Comparison of ENCODE assay signal across 18 cellular contexts in the genomic region with DNA sequence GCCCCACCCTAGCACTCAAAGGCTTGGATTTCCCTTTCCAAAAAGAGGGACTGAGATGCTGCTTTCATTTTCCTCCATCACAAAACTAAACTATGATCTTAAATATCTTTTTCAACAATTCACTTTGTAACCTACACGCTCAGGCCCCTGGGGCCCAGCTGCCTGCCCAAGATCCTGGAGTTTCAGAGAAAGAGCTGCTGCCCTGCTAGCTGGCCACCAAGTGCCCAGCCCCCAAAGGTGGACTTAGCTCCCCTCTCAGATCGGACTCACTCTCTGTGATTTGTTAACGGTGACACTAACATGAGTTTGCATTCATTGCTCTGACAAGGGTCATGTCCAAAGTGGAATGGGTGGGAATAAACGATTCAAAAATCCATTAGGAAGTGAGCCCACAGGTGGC.
DNase-seq lines count a peak whose midpoint lies in the region; ATAC-seq and TF ChIP-seq lines count a peak whose summit lies in the region.
"Had no signal": no experiment of that assay in that cellular context is flagged by ENCODE, and none has a peak within 500 bp of the region (broad histone marks: within the 10 kb centered on the region; RNA-seq: fewer than 3 reads in every experiment).

No MANE protein-coding gene starts in this region.

- H2AFZ ChIP-seq in neuronal stem cell (ENCODE audit: low read length), result no peak overlapping the region
- no peak overlapping the region for H2AFZ ChIP-seq in Karpas-422 (ENCODE audit: low read length)
- H2AFZ ChIP-seq: GM23248 had no signal

- no peak overlapping the region for H2BK15ac ChIP-seq in neuronal stem cell (ENCODE audit: low read length)

- H3K36me3 ChIP-seq in neuronal stem cell (replicated peaks in 1 of 2; ENCODE audit: control insufficient read depth in 2 of 2, insufficient read depth in 2 of 2, low read length in 2 of 2), result no peaks in the 10 kb centered on the region
- H3K36me3 ChIP-seq in Karpas-422 (ENCODE audit: insufficient read depth, low read length), result no peaks in the 10 kb centered on the region
- H3K36me3 ChIP-seq: BLaER1, Peyer's patch had no signal

- no peaks in the 10 kb centered on the region for H3K9me3 Mint-ChIP-seq in natural killer cell treated with Interleukin-12 subunit alpha and Interleukin-12 subunit beta and Interleukin-15 and Interleukin-18, amount 100 ng/mL, for 72 hours
- H3K9me3 Mint-ChIP-seq in natural killer cell, result no peaks in the 10 kb centered on the region
- H3K9me3 Mint-ChIP-seq in dendritic cell treated with granulocyte-macrophage colony-stimulating factor and Interleukin-4, amounts not matched to agents 40 ng/mL and 50 ng/mL, for 4 days, result no peaks in the 10 kb centered on the region
- no peaks in the 10 kb centered on the region for H3K9me3 Mint-ChIP-seq in activated CD4-positive, alpha-beta memory T cell treated with anti-CD3 and anti-CD28 coated beads for 36 hours
- H3K9me3 Mint-ChIP-seq: CD4-positive, CD25-positive, alpha-beta regulatory T cell had no signal

- H4K8ac ChIP-seq in neuronal stem cell (ENCODE audit: low read depth, low read length), result no peak overlapping the region

- peaks cover 0 to 4% of the 10 kb centered on the region in 2 donors for H3K27me3 Mint-ChIP-seq in natural killer cell treated with Interleukin-12 subunit alpha and Interleukin-12 subunit beta and Interleukin-15 and Interleukin-18, amount 100 ng/mL, for 72 hours
- peaks cover 3 to 5% of the 10 kb centered on the region in 2 donors for H3K27me3 Mint-ChIP-seq in natural killer cell (ENCODE audit: low read depth in 2 of 2)
- peaks cover 28% of the 10 kb centered on the region for H3K27me3 Mint-ChIP-seq in dendritic cell treated with granulocyte-macrophage colony-stimulating factor and Interleukin-4, amounts not matched to agents 40 ng/mL and 50 ng/mL, for 4 days
- H3K27me3 Mint-ChIP-seq in activated CD4-positive, alpha-beta memory T cell treated with anti-CD3 and anti-CD28 coated beads for 36 hours, result no peaks in the 10 kb centered on the region

- H3K14ac ChIP-seq in neuronal stem cell (ENCODE audit: low read length), result no peak overlapping the region

- H3K79me1 ChIP-seq in neuronal stem cell (ENCODE audit: low read depth, low read length), result peaks cover 2% of the 10 kb centered on the region

- H3K4me3 ChIP-seq in neuronal stem cell (ENCODE audit: low read length in 2 of 2) (no peak overlapping the region), Karpas-422 (ENCODE audit: low read length) (no peak overlapping the region)
- H3K4me3 ChIP-seq: BLaER1, GM23248, Peyer's patch had no signal

- no peak overlapping the region for H3K4me3 Mint-ChIP-seq in natural killer cell treated with Interleukin-12 subunit alpha and Interleukin-12 subunit beta and Interleukin-15 and Interleukin-18, amount 100 ng/mL, for 72 hours
- H3K4me3 Mint-ChIP-seq in natural killer cell, result no peak overlapping the region
- H3K4me3 Mint-ChIP-seq in dendritic cell treated with granulocyte-macrophage colony-stimulating factor and Interleukin-4, amounts not matched to agents 40 ng/mL and 50 ng/mL, for 4 days, result no peak overlapping the region
- no peak overlapping the region for H3K4me3 Mint-ChIP-seq in activated CD4-positive, alpha-beta memory T cell treated with anti-CD3 and anti-CD28 coated beads for 36 hours
- H3K4me3 Mint-ChIP-seq: CD4-positive, CD25-positive, alpha-beta regulatory T cell had no signal

- peak; percentile 57 for DNase-seq in natural killer cell treated with Interleukin-12 subunit alpha and Interleukin-12 subunit beta and Interleukin-15 and Interleukin-18, amount 100 ng/mL, for 72 hours (ENCODE audit: low spot score)
- DNase-seq in natural killer cell (no peak), neuronal stem cell (ENCODE audit: low spot score) (no peak), SKM-1 treated with dmso at 0.1 percent for 144 hours (lab: John Stamatoyannopoulos, UW; ENCODE audit: unreplicated experiment) (no peak), GM10266 (ENCODE audit: extremely low spot score) (no peak), Karpas-422 (no peak)
- DNase-seq in activated CD4-positive, alpha-beta memory T cell treated with anti-CD3 and anti-CD28 coated beads for 36 hours, result no peak
- DNase-seq: CD4-positive, CD25-positive, alpha-beta regulatory T cell; GM23248; H7; KG1; MM.1S; NCI-H2029; NCI-H526 treated with DMSO at 0.1 percent for 48 hours; Peyer's patch had no signal

- no peak overlapping the region for H3K18ac ChIP-seq in neuronal stem cell (ENCODE audit: low read length)

- H3K27ac Mint-ChIP-seq in natural killer cell treated with Interleukin-12 subunit alpha and Interleukin-12 subunit beta and Interleukin-15 and Interleukin-18, amount 100 ng/mL, for 72 hours, result no peak overlapping the region
- no peak overlapping the region for H3K27ac Mint-ChIP-seq in natural killer cell
- H3K27ac Mint-ChIP-seq in dendritic cell treated with granulocyte-macrophage colony-stimulating factor and Interleukin-4, amounts not matched to agents 40 ng/mL and 50 ng/mL, for 4 days, result peak overlapping the region; percentile 62
- no peak overlapping the region for H3K27ac Mint-ChIP-seq in activated CD4-positive, alpha-beta memory T cell treated with anti-CD3 and anti-CD28 coated beads for 36 hours
- H3K27ac Mint-ChIP-seq: CD4-positive, CD25-positive, alpha-beta regulatory T cell had no signal

- H3K4me2 ChIP-seq in neuronal stem cell (ENCODE audit: insufficient read depth, low read length, poor library complexity, severe bottlenecking) (no peak overlapping the region), Karpas-422 (ENCODE audit: low read depth, low read length, poor library complexity, severe bottlenecking) (no peak overlapping the region)
- H3K4me2 ChIP-seq: BLaER1 had no signal

- H3K79me2 ChIP-seq in Karpas-422 (ENCODE audit: low read length), result no peaks in the 10 kb centered on the region

- H2AK5ac ChIP-seq in neuronal stem cell (ENCODE audit: low read depth, low read length), result peak overlapping the region; percentile 81

- no peak overlapping the region for H3K4ac ChIP-seq in neuronal stem cell (ENCODE audit: low read length)

- H4K20me1 ChIP-seq in Karpas-422 (ENCODE audit: insufficient read depth, low read depth, low read length), result no peaks in the 10 kb centered on the region
- H4K20me1 ChIP-seq: BLaER1 had no signal

- peaks cover 0 to 4% of the 10 kb centered on the region in 2 donors for H3K4me1 Mint-ChIP-seq in natural killer cell treated with Interleukin-12 subunit alpha and Interleukin-12 subunit beta and Interleukin-15 and Interleukin-18, amount 100 ng/mL, for 72 hours (ENCODE audit: low read depth in 2 of 2)
- H3K4me1 Mint-ChIP-seq in natural killer cell, result no peaks in the 10 kb centered on the region
- peaks cover 69% of the 10 kb centered on the region for H3K4me1 Mint-ChIP-seq in dendritic cell treated with granulocyte-macrophage colony-stimulating factor and Interleukin-4, amounts not matched to agents 40 ng/mL and 50 ng/mL, for 4 days (ENCODE audit: low read depth)
- peaks cover 8% of the 10 kb centered on the region for H3K4me1 Mint-ChIP-seq in activated CD4-positive, alpha-beta memory T cell treated with anti-CD3 and anti-CD28 coated beads for 36 hours (ENCODE audit: low read depth)

- H3K23ac ChIP-seq in neuronal stem cell (ENCODE audit: low read depth, low read length, poor library complexity), result no peak overlapping the region

- no peak overlapping the region for H2BK120ac ChIP-seq in neuronal stem cell (ENCODE audit: low read depth, low read length)

- H3K27ac ChIP-seq in neuronal stem cell (replicated peaks; ENCODE audit: low read length) (no peak overlapping the region), Karpas-422 (ENCODE audit: low read length) (no peak overlapping the region)
- H3K27ac ChIP-seq: 22Rv1, BLaER1, GM23248, Peyer's patch had no signal

- peaks cover 0 to 8% (median 0%) of the 10 kb centered on the region in 3 experiments for H3K27me3 ChIP-seq in neuronal stem cell (ENCODE audit: control insufficient read depth in 3 of 3, insufficient read depth in 3 of 3, low read depth in 1 of 3, low read length in 3 of 3)
- no peaks in the 10 kb centered on the region for H3K27me3 ChIP-seq in Karpas-422 (ENCODE audit: low read length)
- H3K27me3 ChIP-seq: BLaER1, Peyer's patch had no signal

- CTCF ChIA-PET in activated CD4-positive, alpha-beta memory T cell treated with anti-CD3 and anti-CD28 coated beads for 36 hours (lab: Charles Lee), result interaction anchor here (0.7 to 5.6 kb wide), 34 partner anchors 10 to 889 kb away, joined by 3 to 72 read pairs (median 4); partner anchors contain the start of genes AAGAB and IQCH

- H3K36me3 Mint-ChIP-seq in natural killer cell treated with Interleukin-12 subunit alpha and Interleukin-12 subunit beta and Interleukin-15 and Interleukin-18, amount 100 ng/mL, for 72 hours, result no peaks in the 10 kb centered on the region
- no peaks in the 10 kb centered on the region for H3K36me3 Mint-ChIP-seq in natural killer cell
- H3K36me3 Mint-ChIP-seq in dendritic cell treated with granulocyte-macrophage colony-stimulating factor and Interleukin-4, amounts not matched to agents 40 ng/mL and 50 ng/mL, for 4 days (ENCODE audit: low read depth), result no peaks in the 10 kb centered on the region
- H3K36me3 Mint-ChIP-seq in activated CD4-positive, alpha-beta memory T cell treated with anti-CD3 and anti-CD28 coated beads for 36 hours, result no peaks in the 10 kb centered on the region
- H3K36me3 Mint-ChIP-seq: CD4-positive, CD25-positive, alpha-beta regulatory T cell had no signal

- ATAC-seq in natural killer cell treated with Interleukin-12 subunit alpha and Interleukin-12 subunit beta and Interleukin-15 and Interleukin-18, amount 100 ng/mL, for 72 hours, result no peak
- ATAC-seq in natural killer cell, result no peak

- POLR2A ChIA-PET in activated CD4-positive, alpha-beta memory T cell treated with anti-CD3 and anti-CD28 coated beads for 36 hours (lab: Charles Lee), result no interaction called here

- H2BK12ac ChIP-seq in neuronal stem cell (ENCODE audit: low read length), result no peak overlapping the region

- H3K9ac ChIP-seq in neuronal stem cell (ENCODE audit: low read depth, low read length, poor library complexity) (no peak overlapping the region), Karpas-422 (ENCODE audit: low read length) (no peak overlapping the region)
- H3K9ac ChIP-seq: BLaER1, GM23248 had no signal

- intact Hi-C loops in natural killer cell (cut with micrococcal nuclease), result loop anchor here (1.0 to 5.0 kb wide), 4 partner anchors 239 to 891 kb away; no protein-coding TSS in a partner anchor
- intact Hi-C loops in dendritic cell treated with granulocyte-macrophage colony-stimulating factor and Interleukin-4, amounts not matched to agents 40 ng/mL and 50 ng/mL, for 4 days (cut with micrococcal nuclease), result loop anchor here (2.0 to 10.0 kb wide), 4 partner anchors 136 to 889 kb away; no protein-coding TSS in a partner anchor
- intact Hi-C loops in activated CD4-positive, alpha-beta memory T cell treated with anti-CD3 and anti-CD28 coated beads for 36 hours (cut with micrococcal nuclease), result loop anchor here (1.0 to 5.0 kb wide), 6 partner anchors 136 to 889 kb away; no protein-coding TSS in a partner anchor

- no peak overlapping the region for H4K91ac ChIP-seq in neuronal stem cell (ENCODE audit: low read depth, low read length, poor library complexity)

- H2BK5ac ChIP-seq in neuronal stem cell (ENCODE audit: low read length), result no peak overlapping the region

- TF ChIP-seq CTCF in natural killer cell (IDR thresholded peaks at IDR 0.05), result no peak
- no peak for TF ChIP-seq CTCF in GM10266 (IDR thresholded peaks at IDR 0.05; ENCODE audit: control insufficient read depth, insufficient read depth, low read depth, missing control alignments)

- no CpG with 5 or more reads among the region's 4 CpGs for WGBS in neuronal stem cell (ENCODE audit: extremely low coverage in 2 of 2, insufficient read length in 2 of 2, insufficient replicate concordance in 1 of 2), 2 donors

- H3K4me1 ChIP-seq in neuronal stem cell (ENCODE audit: control insufficient read depth in 2 of 2, insufficient read depth in 1 of 2, low read depth in 1 of 2, low read length in 2 of 2) (peaks cover 2 to 6% of the 10 kb centered on the region in 2 donors), Karpas-422 (ENCODE audit: low read length) (peaks cover 34% of the 10 kb centered on the region)

- H3K9me3 ChIP-seq in neuronal stem cell (replicated peaks in 1 of 2; ENCODE audit: control insufficient read depth in 2 of 2, insufficient read depth in 1 of 2, low read depth in 1 of 2, low read length in 2 of 2) (no peaks in the 10 kb centered on the region), Karpas-422 (ENCODE audit: low read length) (no peaks in the 10 kb centered on the region)
- H3K9me3 ChIP-seq: BLaER1, Peyer's patch had no signal

- H3K9me2 ChIP-seq in Karpas-422 (replicated peaks; ENCODE audit: insufficient read depth, low read length), result no peaks in the 10 kb centered on the region
